Comparison of ENCODE assay signal across 1 cellular context in the genomic region with DNA sequence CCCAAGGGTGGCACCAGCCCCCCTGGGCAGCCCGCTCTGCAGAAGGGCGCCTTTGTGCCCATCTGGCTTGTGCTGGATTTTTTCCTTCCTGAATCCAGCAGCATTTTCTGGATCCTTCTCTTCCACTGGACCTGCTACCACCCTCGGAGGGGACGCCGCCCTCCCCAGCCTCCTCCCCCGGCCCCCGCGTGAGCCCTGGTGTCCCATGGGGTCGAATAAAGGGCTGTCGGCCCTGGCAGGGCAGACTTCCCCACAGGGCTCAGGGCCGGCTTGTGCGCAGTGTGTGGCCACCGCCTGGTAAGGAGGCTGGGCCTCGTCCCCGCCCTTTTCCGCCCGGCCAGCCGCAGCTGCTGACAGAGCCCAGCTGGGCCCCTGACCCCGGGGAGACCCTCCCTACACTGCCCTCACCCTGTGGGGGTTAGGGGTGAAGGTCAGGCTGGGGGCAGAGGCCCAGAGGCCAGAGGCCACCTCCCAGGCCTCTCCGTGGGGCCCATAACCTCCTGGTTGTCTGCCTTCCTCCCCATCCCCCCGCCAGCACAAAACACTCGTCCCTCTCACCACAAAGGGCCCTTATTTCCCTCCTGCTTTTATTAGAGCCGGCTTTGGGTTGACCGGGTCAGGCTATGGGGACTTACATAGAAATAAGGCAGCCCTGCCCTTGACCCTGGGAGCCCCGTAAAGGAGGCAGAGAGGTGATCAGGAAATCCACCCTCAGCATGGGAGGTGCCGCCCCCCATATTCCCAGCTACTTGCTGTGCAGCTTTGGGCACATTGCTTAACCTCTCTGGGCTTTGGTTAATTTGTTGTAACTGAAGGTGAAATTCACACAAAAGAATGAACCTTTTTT.
TF ChIP-seq lines count a peak whose summit lies in the region.

No MANE protein-coding gene starts in this region.

TF ChIP-seq in HepG2, 621 proteins besides CTCF, POLR2A, EP300 and RAD21 (continued from another document and continues in another):
- TF ChIP-seq, protein P1, sequence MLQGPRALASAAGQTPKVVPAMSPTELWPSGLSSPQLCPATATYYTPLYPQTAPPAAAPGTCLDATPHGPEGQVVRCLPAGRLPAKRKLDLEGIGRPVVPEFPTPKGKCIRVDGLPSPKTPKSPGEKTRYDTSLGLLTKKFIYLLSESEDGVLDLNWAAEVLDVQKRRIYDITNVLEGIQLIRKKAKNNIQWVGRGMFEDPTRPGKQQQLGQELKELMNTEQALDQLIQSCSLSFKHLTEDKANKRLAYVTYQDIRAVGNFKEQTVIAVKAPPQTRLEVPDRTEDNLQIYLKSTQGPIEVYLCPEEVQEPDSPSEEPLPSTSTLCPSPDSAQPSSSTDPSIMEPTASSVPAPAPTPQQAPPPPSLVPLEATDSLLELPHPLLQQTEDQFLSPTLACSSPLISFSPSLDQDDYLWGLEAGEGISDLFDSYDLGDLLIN (CRISPR knock-in tag; IDR thresholded peaks at IDR 0.05; ENCODE audit: borderline replicate concordance): peak; percentile 82; the same call in 1 of the 2 replicates
- peak; percentile 100 for TF ChIP-seq NCOR1 (IDR thresholded peaks at IDR 0.05; ENCODE audit: borderline replicate concordance, low read length)
- peak; percentile 94 for TF ChIP-seq ZNF235 (CRISPR knock-in tag; IDR thresholded peaks at IDR 0.05; ENCODE audit: borderline replicate concordance)
- peak; percentile 89; the same call in 1 of the 2 replicates for TF ChIP-seq ZNF891 (CRISPR knock-in tag; IDR thresholded peaks at IDR 0.05)
- TF ChIP-seq SMYD3 (CRISPR knock-in tag; IDR thresholded peaks at IDR 0.05): peak; percentile 99
- TF ChIP-seq ZNF878 (CRISPR knock-in tag; IDR thresholded peaks at IDR 0.05): peak; percentile 98
- TF ChIP-seq YEATS4 (CRISPR knock-in tag; IDR thresholded peaks at IDR 0.05; ENCODE audit: borderline replicate concordance): peak; percentile 81
- TF ChIP-seq, protein P2, sequence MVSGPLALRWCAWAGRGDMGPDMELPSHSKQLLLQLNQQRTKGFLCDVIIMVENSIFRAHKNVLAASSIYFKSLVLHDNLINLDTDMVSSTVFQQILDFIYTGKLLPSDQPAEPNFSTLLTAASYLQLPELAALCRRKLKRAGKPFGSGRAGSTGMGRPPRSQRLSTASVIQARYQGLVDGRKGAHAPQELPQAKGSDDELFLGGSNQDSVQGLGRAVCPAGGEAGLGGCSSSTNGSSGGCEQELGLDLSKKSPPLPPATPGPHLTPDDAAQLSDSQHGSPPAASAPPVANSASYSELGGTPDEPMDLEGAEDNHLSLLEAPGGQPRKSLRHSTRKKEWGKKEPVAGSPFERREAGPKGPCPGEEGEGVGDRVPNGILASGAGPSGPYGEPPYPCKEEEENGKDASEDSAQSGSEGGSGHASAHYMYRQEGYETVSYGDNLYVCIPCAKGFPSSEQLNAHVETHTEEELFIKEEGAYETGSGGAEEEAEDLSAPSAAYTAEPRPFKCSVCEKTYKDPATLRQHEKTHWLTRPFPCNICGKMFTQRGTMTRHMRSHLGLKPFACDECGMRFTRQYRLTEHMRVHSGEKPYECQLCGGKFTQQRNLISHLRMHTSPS (CRISPR knock-in tag; IDR thresholded peaks at IDR 0.05; ENCODE audit: low read depth): peak; percentile 99
- TF ChIP-seq ZNF746 (CRISPR knock-in tag; IDR thresholded peaks at IDR 0.05): peak; percentile 100
- no peak for TF ChIP-seq ZNF660 (CRISPR knock-in tag; IDR thresholded peaks at IDR 0.05; ENCODE audit: borderline replicate concordance, low read depth)
- no peak for TF ChIP-seq IKZF1 (IDR thresholded peaks at IDR 0.05)
- TF ChIP-seq U2AF2 (IDR thresholded peaks at IDR 0.05; ENCODE audit: low read depth, low read length): peak; percentile 77; the same call in 1 of the 2 replicates
- TF ChIP-seq PHF8 (CRISPR knock-in tag; IDR thresholded peaks at IDR 0.05): peak; percentile 77
- TF ChIP-seq XRCC5 (optimal IDR thresholded peaks at IDR 0.05; ENCODE audit: low read length): peak; percentile 98
- TF ChIP-seq, protein P3, sequence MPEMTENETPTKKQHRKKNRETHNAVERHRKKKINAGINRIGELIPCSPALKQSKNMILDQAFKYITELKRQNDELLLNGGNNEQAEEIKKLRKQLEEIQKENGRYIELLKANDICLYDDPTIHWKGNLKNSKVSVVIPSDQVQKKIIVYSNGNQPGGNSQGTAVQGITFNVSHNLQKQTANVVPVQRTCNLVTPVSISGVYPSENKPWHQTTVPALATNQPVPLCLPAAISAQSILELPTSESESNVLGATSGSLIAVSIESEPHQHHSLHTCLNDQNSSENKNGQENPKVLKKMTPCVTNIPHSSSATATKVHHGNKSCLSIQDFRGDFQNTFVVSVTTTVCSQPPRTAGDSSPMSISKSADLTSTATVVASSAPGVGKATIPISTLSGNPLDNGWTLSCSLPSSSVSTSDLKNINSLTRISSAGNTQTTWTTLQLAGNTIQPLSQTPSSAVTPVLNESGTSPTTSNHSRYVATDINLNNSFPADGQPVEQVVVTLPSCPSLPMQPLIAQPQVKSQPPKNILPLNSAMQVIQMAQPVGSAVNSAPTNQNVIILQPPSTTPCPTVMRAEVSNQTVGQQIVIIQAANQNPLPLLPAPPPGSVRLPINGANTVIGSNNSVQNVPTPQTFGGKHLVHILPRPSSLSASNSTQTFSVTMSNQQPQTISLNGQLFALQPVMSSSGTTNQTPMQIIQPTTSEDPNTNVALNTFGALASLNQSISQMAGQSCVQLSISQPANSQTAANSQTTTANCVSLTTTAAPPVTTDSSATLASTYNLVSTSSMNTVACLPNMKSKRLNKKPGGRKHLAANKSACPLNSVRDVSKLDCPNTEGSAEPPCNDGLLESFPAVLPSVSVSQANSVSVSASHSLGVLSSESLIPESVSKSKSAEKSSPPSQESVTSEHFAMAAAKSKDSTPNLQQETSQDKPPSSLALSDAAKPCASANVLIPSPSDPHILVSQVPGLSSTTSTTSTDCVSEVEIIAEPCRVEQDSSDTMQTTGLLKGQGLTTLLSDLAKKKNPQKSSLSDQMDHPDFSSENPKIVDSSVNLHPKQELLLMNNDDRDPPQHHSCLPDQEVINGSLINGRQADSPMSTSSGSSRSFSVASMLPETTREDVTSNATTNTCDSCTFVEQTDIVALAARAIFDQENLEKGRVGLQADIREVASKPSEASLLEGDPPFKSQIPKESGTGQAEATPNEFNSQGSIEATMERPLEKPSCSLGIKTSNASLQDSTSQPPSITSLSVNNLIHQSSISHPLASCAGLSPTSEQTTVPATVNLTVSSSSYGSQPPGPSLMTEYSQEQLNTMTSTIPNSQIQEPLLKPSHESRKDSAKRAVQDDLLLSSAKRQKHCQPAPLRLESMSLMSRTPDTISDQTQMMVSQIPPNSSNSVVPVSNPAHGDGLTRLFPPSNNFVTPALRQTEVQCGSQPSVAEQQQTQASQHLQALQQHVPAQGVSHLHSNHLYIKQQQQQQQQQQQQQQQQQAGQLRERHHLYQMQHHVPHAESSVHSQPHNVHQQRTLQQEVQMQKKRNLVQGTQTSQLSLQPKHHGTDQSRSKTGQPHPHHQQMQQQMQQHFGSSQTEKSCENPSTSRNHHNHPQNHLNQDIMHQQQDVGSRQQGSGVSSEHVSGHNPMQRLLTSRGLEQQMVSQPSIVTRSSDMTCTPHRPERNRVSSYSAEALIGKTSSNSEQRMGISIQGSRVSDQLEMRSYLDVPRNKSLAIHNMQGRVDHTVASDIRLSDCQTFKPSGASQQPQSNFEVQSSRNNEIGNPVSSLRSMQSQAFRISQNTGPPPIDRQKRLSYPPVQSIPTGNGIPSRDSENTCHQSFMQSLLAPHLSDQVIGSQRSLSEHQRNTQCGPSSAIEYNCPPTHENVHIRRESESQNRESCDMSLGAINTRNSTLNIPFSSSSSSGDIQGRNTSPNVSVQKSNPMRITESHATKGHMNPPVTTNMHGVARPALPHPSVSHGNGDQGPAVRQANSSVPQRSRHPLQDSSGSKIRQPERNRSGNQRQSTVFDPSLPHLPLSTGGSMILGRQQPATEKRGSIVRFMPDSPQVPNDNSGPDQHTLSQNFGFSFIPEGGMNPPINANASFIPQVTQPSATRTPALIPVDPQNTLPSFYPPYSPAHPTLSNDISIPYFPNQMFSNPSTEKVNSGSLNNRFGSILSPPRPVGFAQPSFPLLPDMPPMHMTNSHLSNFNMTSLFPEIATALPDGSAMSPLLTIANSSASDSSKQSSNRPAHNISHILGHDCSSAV (CRISPR knock-in tag; IDR thresholded peaks at IDR 0.05; ENCODE audit: borderline replicate concordance): peak; percentile 76; the same call in 1 of the 2 replicates
- TF ChIP-seq BHLHE40 (IDR thresholded peaks at IDR 0.05; ENCODE audit: low read length): no peak
- peak; percentile 100 for TF ChIP-seq ESRRA (CRISPR knock-in tag; IDR thresholded peaks at IDR 0.05; ENCODE audit: low read depth)
- TF ChIP-seq ZNF333 (CRISPR knock-in tag; IDR thresholded peaks at IDR 0.05; ENCODE audit: borderline replicate concordance): peak; percentile 96
- TF ChIP-seq ZNF224 (CRISPR knock-in tag; IDR thresholded peaks at IDR 0.05): no peak
- TF ChIP-seq PCBP2 (optimal IDR thresholded peaks at IDR 0.05; ENCODE audit: low read depth, low read length, poor library complexity, severe bottlenecking): no peak
- TF ChIP-seq ZNF24 (IDR thresholded peaks at IDR 0.05): peak; percentile 41; the same call in 1 of the 2 replicates
- TF ChIP-seq, protein P4, sequence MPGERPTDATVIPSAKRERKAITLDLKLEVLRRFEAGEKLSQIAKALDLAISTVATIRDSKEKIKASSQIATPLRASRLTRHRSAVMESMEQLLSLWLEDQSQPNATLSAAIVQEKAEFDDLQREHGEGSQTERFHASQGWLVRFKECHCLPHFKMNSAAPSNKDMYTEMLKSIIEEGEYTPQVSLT (CRISPR knock-in tag; IDR thresholded peaks at IDR 0.05; ENCODE audit: borderline replicate concordance, low read depth): no peak
- peak; percentile 99 for TF ChIP-seq MEF2D (CRISPR knock-in tag; IDR thresholded peaks at IDR 0.05)
- no peak for TF ChIP-seq AGO1 (IDR thresholded peaks at IDR 0.05; ENCODE audit: low read depth, low read length, poor library complexity, severe bottlenecking)
- peak; percentile 27; the same call in 1 of the 2 replicates for TF ChIP-seq STAG1 (CRISPR knock-in tag; IDR thresholded peaks at IDR 0.05)
- TF ChIP-seq ZNF501 (CRISPR knock-in tag; IDR thresholded peaks at IDR 0.05): peak; percentile 99
- TF ChIP-seq ZNF350 (CRISPR knock-in tag; IDR thresholded peaks at IDR 0.05; ENCODE audit: borderline replicate concordance, low read depth): peak; percentile 99
- TF ChIP-seq, protein P5, sequence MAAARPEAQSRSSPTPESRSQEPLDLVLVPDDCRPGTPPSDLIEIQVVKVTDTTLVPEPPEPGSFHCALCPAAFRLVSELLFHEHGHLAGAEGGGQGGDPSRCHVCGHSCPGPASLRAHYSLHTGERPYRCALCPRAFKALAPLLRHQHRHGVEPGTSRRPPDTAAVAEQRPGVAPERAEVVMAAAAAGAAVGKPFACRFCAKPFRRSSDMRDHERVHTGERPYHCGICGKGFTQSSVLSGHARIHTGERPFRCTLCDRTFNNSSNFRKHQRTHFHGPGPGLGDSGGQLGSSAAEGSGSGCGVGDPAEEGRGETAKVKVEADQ (CRISPR knock-in tag; IDR thresholded peaks at IDR 0.05; ENCODE audit: borderline replicate concordance): peak; percentile 96; the same call in 1 of the 2 replicates
- TF ChIP-seq, protein P6, sequence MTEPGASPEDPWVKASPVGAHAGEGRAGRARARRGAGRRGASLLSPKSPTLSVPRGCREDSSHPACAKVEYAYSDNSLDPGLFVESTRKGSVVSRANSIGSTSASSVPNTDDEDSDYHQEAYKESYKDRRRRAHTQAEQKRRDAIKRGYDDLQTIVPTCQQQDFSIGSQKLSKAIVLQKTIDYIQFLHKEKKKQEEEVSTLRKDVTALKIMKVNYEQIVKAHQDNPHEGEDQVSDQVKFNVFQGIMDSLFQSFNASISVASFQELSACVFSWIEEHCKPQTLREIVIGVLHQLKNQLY (CRISPR knock-in tag; IDR thresholded peaks at IDR 0.05): peak; percentile 97
- no peak for TF ChIP-seq HNRNPUL1 (IDR thresholded peaks at IDR 0.05; ENCODE audit: low read depth, low read length)
- TF ChIP-seq, protein P7, sequence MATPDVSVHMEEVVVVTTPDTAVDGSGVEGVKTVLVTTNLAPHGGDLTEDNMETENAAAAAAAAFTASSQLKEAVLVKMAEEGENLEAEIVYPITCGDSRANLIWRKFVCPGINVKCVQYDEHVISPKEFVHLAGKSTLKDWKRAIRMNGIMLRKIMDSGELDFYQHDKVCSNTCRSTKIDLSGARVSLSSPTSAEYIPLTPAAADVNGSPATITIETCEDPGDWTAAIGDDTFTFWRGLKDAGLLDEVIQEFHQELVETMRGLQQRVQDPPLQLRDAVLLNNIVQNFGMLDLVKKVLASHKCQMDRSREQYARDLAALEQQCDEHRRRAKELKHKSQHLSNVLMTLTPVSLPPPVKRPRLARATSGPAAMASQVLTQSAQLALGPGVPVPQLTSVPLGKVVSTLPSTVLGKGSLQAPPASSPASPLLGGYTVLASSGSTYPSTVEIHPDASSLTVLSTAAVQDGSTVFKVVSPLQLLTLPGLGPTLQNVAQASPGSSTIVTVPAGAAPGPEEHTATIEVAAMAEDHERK (CRISPR knock-in tag; IDR thresholded peaks at IDR 0.05; ENCODE audit: low read depth): no peak
- no peak for TF ChIP-seq SMC3 (IDR thresholded peaks at IDR 0.05; ENCODE audit: low read length)
- peak; percentile 57; the same call in 1 of the 2 replicates for TF ChIP-seq PAWR (CRISPR knock-in tag; IDR thresholded peaks at IDR 0.05; ENCODE audit: borderline replicate concordance)
- TF ChIP-seq NR2F1 (CRISPR knock-in tag; IDR thresholded peaks at IDR 0.05): peak; percentile 100
- TF ChIP-seq ZFX (CRISPR knock-in tag; IDR thresholded peaks at IDR 0.05; ENCODE audit: low read depth): peak; percentile 96
- TF ChIP-seq, protein P8, sequence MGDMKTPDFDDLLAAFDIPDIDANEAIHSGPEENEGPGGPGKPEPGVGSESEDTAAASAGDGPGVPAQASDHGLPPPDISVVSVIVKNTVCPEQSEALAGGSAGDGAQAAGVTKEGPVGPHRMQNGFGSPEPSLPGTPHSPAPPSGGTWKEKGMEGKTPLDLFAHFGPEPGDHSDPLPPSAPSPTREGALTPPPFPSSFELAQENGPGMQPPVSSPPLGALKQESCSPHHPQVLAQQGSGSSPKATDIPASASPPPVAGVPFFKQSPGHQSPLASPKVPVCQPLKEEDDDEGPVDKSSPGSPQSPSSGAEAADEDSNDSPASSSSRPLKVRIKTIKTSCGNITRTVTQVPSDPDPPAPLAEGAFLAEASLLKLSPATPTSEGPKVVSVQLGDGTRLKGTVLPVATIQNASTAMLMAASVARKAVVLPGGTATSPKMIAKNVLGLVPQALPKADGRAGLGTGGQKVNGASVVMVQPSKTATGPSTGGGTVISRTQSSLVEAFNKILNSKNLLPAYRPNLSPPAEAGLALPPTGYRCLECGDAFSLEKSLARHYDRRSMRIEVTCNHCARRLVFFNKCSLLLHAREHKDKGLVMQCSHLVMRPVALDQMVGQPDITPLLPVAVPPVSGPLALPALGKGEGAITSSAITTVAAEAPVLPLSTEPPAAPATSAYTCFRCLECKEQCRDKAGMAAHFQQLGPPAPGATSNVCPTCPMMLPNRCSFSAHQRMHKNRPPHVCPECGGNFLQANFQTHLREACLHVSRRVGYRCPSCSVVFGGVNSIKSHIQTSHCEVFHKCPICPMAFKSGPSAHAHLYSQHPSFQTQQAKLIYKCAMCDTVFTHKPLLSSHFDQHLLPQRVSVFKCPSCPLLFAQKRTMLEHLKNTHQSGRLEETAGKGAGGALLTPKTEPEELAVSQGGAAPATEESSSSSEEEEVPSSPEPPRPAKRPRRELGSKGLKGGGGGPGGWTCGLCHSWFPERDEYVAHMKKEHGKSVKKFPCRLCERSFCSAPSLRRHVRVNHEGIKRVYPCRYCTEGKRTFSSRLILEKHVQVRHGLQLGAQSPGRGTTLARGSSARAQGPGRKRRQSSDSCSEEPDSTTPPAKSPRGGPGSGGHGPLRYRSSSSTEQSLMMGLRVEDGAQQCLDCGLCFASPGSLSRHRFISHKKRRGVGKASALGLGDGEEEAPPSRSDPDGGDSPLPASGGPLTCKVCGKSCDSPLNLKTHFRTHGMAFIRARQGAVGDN (CRISPR knock-in tag; IDR thresholded peaks at IDR 0.05): peak; percentile 98
